Comparison of ENCODE assay signal across 21 cellular contexts in the genomic region with DNA sequence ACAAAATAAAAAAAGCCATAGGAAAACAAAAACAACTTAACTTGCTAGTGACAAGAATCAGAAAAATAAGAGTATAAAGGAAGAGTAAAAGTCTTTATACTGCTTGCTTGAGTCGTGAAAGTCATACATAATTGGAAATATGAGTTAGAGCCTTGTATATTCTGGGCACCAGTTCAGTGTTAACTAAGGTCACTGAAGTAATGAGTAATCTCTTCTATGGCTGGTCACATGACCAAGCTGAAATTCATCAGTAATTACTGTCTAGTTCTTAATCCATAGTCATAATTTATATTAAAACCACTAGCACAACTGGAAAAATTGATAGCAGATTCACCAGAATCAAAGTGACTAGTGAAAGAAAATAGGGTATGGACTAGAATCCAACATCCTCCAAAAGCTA.
A peak's percentile ranks its signal among the peaks of the same experiment; 100 is the strongest.
DNase-seq lines count a peak whose midpoint lies in the region; ATAC-seq, FAIRE-seq and TF ChIP-seq lines count a peak whose summit lies in the region.
"Had no signal": no experiment of that assay in that cellular context is flagged by ENCODE, and none has a peak within 500 bp of the region (broad histone marks: within the 10 kb centered on the region; RNA-seq: fewer than 3 reads in every experiment).

No MANE protein-coding gene starts in this region.

- 0% methylated on average over 1 of the region's 1 CpG for WGBS in GM23248 (ENCODE audit: low coverage in 1 of 2, low lambda C conversion rate in 2 of 2, missing lambda C conversion rate in 2 of 2), 2 experiments

- H3K4me1 ChIP-seq in GM23248 (ENCODE audit: insufficient read depth): peaks cover 20% of the 10 kb centered on the region
- H3K4me1 ChIP-seq in astrocyte (ENCODE audit: insufficient read depth, low read length): no peaks in the 10 kb centered on the region
- no peaks in the 10 kb centered on the region for H3K4me1 ChIP-seq in effector memory CD4-positive, alpha-beta T cell (ENCODE audit: control insufficient read depth, insufficient read depth, low read length, poor library complexity, severe bottlenecking)
- H3K4me1 ChIP-seq in PC-9 (replicated peaks; ENCODE audit: insufficient read depth): no peaks in the 10 kb centered on the region
- H3K4me1 ChIP-seq: left ventricle myocardium inferior, SJCRH30 had no signal

- POLR2A ChIA-PET in AG04449 (lab: Yijun Ruan, JAX): no interaction called here
- POLR2A ChIA-PET in PC-9 (lab: Charles Lee; ENCODE audit: unreplicated experiment): no interaction called here

- H3K4me3 ChIP-seq in AG04449 (ENCODE audit: low read depth, low read length) (no peak overlapping the region), GM23248 (no peak overlapping the region), astrocyte (ENCODE audit: insufficient read depth, low read depth, low read length) (no peak overlapping the region), fibroblast of the aortic adventitia (ENCODE audit: low read depth, low read length) (no peak overlapping the region), PC-9 (no peak overlapping the region)
- H3K4me3 ChIP-seq in effector memory CD4-positive, alpha-beta T cell (ENCODE audit: insufficient read depth, low read depth, low read length, poor library complexity, severe bottlenecking): no peak overlapping the region
- H3K4me3 ChIP-seq: left ventricle myocardium inferior, SJCRH30 had no signal

- ATAC-seq in HG02759 (IDR thresholded peaks at IDR 0.05; ENCODE audit: unreplicated experiment): no peak
- ATAC-seq: T-helper 17 cell had no signal

- H3K36me3 Mint-ChIP-seq in astrocyte (ENCODE audit: low read depth, unreplicated experiment): no peaks in the 10 kb centered on the region

- intact Hi-C loops in PC-9 (cut with micrococcal nuclease; ENCODE audit: unreplicated experiment): no loop called here

- CTCF ChIA-PET in AG04449 (lab: Yijun Ruan, JAX) (interaction anchor here (0.6 to 1.9 kb wide), 3 partner anchors 9 to 684 kb away, joined by 3 to 4 read pairs (median 3); no protein-coding TSS in a partner anchor), PC-9 (lab: Charles Lee) (no interaction called here)

- H3K4me1 Mint-ChIP-seq in astrocyte (ENCODE audit: low read depth, unreplicated experiment): peaks cover 8% of the 10 kb centered on the region
- H3K4me1 Mint-ChIP-seq: T-helper 17 cell had no signal

- FAIRE-seq in astrocyte (lab: Jason Lieb, UNC): no peak

- no TSS peak for BruUV-seq in PC-9 (replicated peaks; lab: Mats Ljungman, UMichigan)

- TF ChIP-seq CTCF in AG04449 (IDR thresholded peaks at IDR 0.05; ENCODE audit: insufficient read depth, low read length, missing control alignments): no peak
- no peak for TF ChIP-seq CTCF in astrocyte (IDR thresholded peaks at IDR 0.05; ENCODE audit: insufficient read depth, low read depth, low read length)
- no peak for TF ChIP-seq CTCF in fibroblast of the aortic adventitia (IDR thresholded peaks at IDR 0.05; ENCODE audit: insufficient read depth, low read length)
- no peak for TF ChIP-seq CTCF in PC-9 (conservative IDR thresholded peaks at IDR 0.05)

- peak overlapping the region; percentile 45 for H3K4me2 ChIP-seq in GM23248 (ENCODE audit: unreplicated experiment)
- H3K4me2 ChIP-seq in astrocyte (ENCODE audit: low read length): no peak overlapping the region
- H3K4me2 ChIP-seq in PC-9: no peak overlapping the region

- H3K4me3 Mint-ChIP-seq in astrocyte (ENCODE audit: unreplicated experiment): no peak overlapping the region
- H3K4me3 Mint-ChIP-seq: CD4-positive, alpha-beta T cell; T-helper 17 cell had no signal

- H3K27ac ChIP-seq in GM23248: peak overlapping the region; percentile 43; the same call in 1 of the 2 replicates
- no peak overlapping the region for H3K27ac ChIP-seq in astrocyte (ENCODE audit: low read depth, low read length)
- no peak overlapping the region for H3K27ac ChIP-seq in effector memory CD4-positive, alpha-beta T cell (ENCODE audit: insufficient read depth, low read length, poor library complexity, severe bottlenecking)
- no peak overlapping the region for H3K27ac ChIP-seq in PC-9
- H3K27ac ChIP-seq: left ventricle myocardium inferior, SJCRH30, VCaP had no signal

- DNase-seq in AG04449 (ENCODE audit: low read depth, low spot score): peak; percentile 26
- DNase-seq in GM23248: peak; percentile 78
- DNase-seq in astrocyte (ENCODE audit: low read depth): peak; percentile 55
- DNase-seq in fibroblast of the aortic adventitia (ENCODE audit: low read depth): peak; percentile 57
- no peak for DNase-seq in NCI-H187 (lab: John Stamatoyannopoulos, UW)
- no peak for DNase-seq in effector memory CD4-positive, alpha-beta T cell
- no peak for DNase-seq in PC-9
- DNase-seq: activated gamma-delta T cell treated with Interleukin-2 at 50 U/mL for 16 hours; anterior cingulate cortex; CD4-positive, alpha-beta T cell; DMS53; Kasumi-1; left ventricle myocardium inferior; NCI-H1105; NCI-H2107; NCI-H69; nucleus accumbens; SJCRH30; T-helper 17 cell had no signal

- H2AFZ ChIP-seq in GM23248: peak overlapping the region; percentile 6; the same call in 1 of the 2 replicates
- no peak overlapping the region for H2AFZ ChIP-seq in astrocyte (ENCODE audit: low read depth, low read length)
- H2AFZ ChIP-seq in PC-9: no peak overlapping the region

- H3K9ac ChIP-seq in GM23248: no peak overlapping the region
- H3K9ac ChIP-seq in astrocyte (ENCODE audit: low read length): no peak overlapping the region

- H3K27me3 ChIP-seq in GM23248 (replicated peaks; ENCODE audit: insufficient read depth) (no peaks in the 10 kb centered on the region), astrocyte (ENCODE audit: insufficient read depth, low read length) (no peaks in the 10 kb centered on the region), PC-9 (ENCODE audit: insufficient read depth, low read depth) (no peaks in the 10 kb centered on the region)
- H3K27me3 ChIP-seq in effector memory CD4-positive, alpha-beta T cell (replicated peaks; ENCODE audit: control insufficient read depth, insufficient read depth, low read length, poor library complexity, severe bottlenecking): no peaks in the 10 kb centered on the region
- H3K27me3 ChIP-seq: SJCRH30 had no signal

- H3K9me3 ChIP-seq in GM23248 (ENCODE audit: low read depth) (no peaks in the 10 kb centered on the region), astrocyte (ENCODE audit: insufficient read depth, low read depth, low read length) (no peaks in the 10 kb centered on the region), PC-9 (ENCODE audit: insufficient read depth, low read depth) (no peaks in the 10 kb centered on the region)
- no peaks in the 10 kb centered on the region for H3K9me3 ChIP-seq in effector memory CD4-positive, alpha-beta T cell (ENCODE audit: control insufficient read depth, low read length)
- H3K9me3 ChIP-seq: SJCRH30 had no signal

- H3K27ac Mint-ChIP-seq in astrocyte (ENCODE audit: unreplicated experiment): no peak overlapping the region
- H3K27ac Mint-ChIP-seq: CD4-positive, alpha-beta T cell; T-helper 17 cell had no signal

- no peaks in the 10 kb centered on the region for H3K9me3 Mint-ChIP-seq in astrocyte (ENCODE audit: unreplicated experiment)

- H3F3A ChIP-seq in GM23248 (ENCODE audit: insufficient read depth) (no peaks in the 10 kb centered on the region), PC-9 (ENCODE audit: insufficient read depth, low read depth) (no peaks in the 10 kb centered on the region)

- no peaks in the 10 kb centered on the region; the same call in 1 of the 2 replicates for H3K9me2 ChIP-seq in GM23248 (ENCODE audit: insufficient read depth)
- H3K9me2 ChIP-seq in PC-9 (ENCODE audit: insufficient read depth): no peaks in the 10 kb centered on the region

- H3K36me3 ChIP-seq in GM23248 (ENCODE audit: low read depth) (no peaks in the 10 kb centered on the region), astrocyte (ENCODE audit: insufficient read depth, low read length) (no peaks in the 10 kb centered on the region), PC-9 (ENCODE audit: low read depth) (no peaks in the 10 kb centered on the region)
- H3K36me3 ChIP-seq in effector memory CD4-positive, alpha-beta T cell (ENCODE audit: control insufficient read depth, insufficient read depth, low read length): no peaks in the 10 kb centered on the region
- H3K36me3 ChIP-seq: left ventricle myocardium inferior, SJCRH30 had no signal

- no peaks in the 10 kb centered on the region for H4K20me1 ChIP-seq in GM23248 (ENCODE audit: insufficient read depth)
- H4K20me1 ChIP-seq in astrocyte (ENCODE audit: insufficient read depth, low read length): no peaks in the 10 kb centered on the region
- no peaks in the 10 kb centered on the region for H4K20me1 ChIP-seq in PC-9 (ENCODE audit: insufficient read depth)

- H3K27me3 Mint-ChIP-seq in astrocyte (ENCODE audit: low read depth, unreplicated experiment): no peaks in the 10 kb centered on the region
- H3K27me3 Mint-ChIP-seq: CD4-positive, alpha-beta T cell; T-helper 17 cell had no signal

- in situ Hi-C loops in GM23248 (cut with MboI): no loop called here

- H3K79me2 ChIP-seq in GM23248 (ENCODE audit: insufficient read depth): no peaks in the 10 kb centered on the region
- H3K79me2 ChIP-seq in astrocyte (ENCODE audit: insufficient read depth, low read length): no peaks in the 10 kb centered on the region
- no peaks in the 10 kb centered on the region for H3K79me2 ChIP-seq in PC-9 (ENCODE audit: low read depth)

Comparison
In these comparisons a context has a peak if more than half of its experiments do, and no peak if none do; other contexts are left out.
1. DNase-seq: peak in AG04449 (single experiment), GM23248 (single experiment), astrocyte (single experiment) and fibroblast of the aortic adventitia (single experiment); none in NCI-H187 (0 of 2), effector memory CD4-positive, alpha-beta T cell (0 of 3) and PC-9 (0 of 2).